In genomic region chr10:100376656-100377055, GRCh38 we compare ENCODE assay signal across 11 cellular contexts. TPM values are rescaled to one million over a fixed set of nuclear protein-coding genes. Genes with fewer than 3 reads are reported as not detected.
"Had no signal": no experiment of that assay in that cellular context is flagged by ENCODE, and none has a peak within 500 bp of the region (broad histone marks: within the 10 kb centered on the region; RNA-seq: fewer than 3 reads in every experiment).

No MANE protein-coding gene starts in this region.

RNA-seq across cellular contexts. Expression of gene PKD2L1, which starts 46.6 kb away (rescaled TPM):
- total RNA-seq: bronchial epithelial cell; cerebellum; foreskin keratinocyte; glomerular endothelial cell; kidney epithelial cell; natural killer cell treated with Interleukin-12 subunit alpha and Interleukin-12 subunit beta and Interleukin-15 and Interleukin-18, amount 100 ng/mL, for 72 hours; skeletal muscle tissue; T-cell; uterus had no signal
- polyA plus RNA-seq: esophagus, foreskin keratinocyte, immature natural killer cell had no signal
